8 cellular contexts compared by ENCODE assay signal in the genomic region with DNA sequence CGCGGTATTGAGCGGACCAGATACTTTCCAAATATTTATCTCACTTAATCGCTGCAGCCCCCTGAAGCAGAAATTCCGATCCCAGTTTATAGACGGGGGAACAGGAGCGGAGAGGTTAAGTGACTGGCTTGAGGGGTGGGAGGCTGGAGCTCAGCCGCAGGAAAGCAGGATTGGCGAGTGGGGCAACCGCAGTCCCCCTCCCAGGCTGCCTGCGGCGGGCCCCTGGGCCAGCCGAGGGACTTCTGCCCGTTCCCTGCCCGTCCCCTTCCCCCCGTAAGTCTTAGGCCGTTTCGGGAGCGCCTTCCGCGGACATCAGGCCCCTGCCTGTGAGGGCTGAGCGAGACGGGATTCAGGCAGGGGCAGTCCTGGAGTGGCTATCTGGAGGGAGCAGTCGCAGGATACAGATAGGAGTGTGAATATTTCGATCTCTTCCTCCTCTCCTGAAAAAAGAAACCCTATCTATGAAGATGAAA. TPM values are rescaled to one million over a fixed set of nuclear protein-coding genes. Genes with fewer than 3 reads are reported as not detected.
DNase-seq lines count a peak whose midpoint lies in the region; ATAC-seq and TF ChIP-seq lines count a peak whose summit lies in the region.

No MANE protein-coding gene starts in this region.

- no peak overlapping the region for H3K27ac ChIP-seq in suprapubic skin

- no peaks in the 10 kb centered on the region for H3K36me3 ChIP-seq in suprapubic skin

- no peak for TF ChIP-seq POLR2A in suprapubic skin (IDR thresholded peaks at IDR 0.05)

- no TSS peak for BruUV-seq in MCF 10A (replicated peaks; lab: Mats Ljungman, UMichigan)

- POLR2A ChIA-PET in MCF 10A (lab: Yijun Ruan, JAX): interaction anchor here (1.0 to 1.6 kb wide), 11 partner anchors 9 to 211 kb away, joined by 3 to 6 read pairs (median 4); a partner anchor contains a TSS

- no peak for TF ChIP-seq EP300 in suprapubic skin (IDR thresholded peaks at IDR 0.05)

- CTCF ChIA-PET in MCF 10A (lab: Yijun Ruan, JAX): interaction anchor here (0.7 to 2.0 kb wide), 5 partner anchors 13 to 67 kb away, joined by 3 to 9 read pairs (median 4); no protein-coding TSS in a partner anchor

- H3K36me3 Mint-ChIP-seq in MCF 10A (ENCODE audit: insufficient read depth, unreplicated experiment): peaks cover 6% of the 10 kb centered on the region

- H3K9me3 Mint-ChIP-seq in MCF 10A (ENCODE audit: unreplicated experiment): no peaks in the 10 kb centered on the region

- H3K27me3 Mint-ChIP-seq in MCF 10A (ENCODE audit: insufficient read depth, unreplicated experiment): no peaks in the 10 kb centered on the region

- intact Hi-C loops in MCF 10A (cut with micrococcal nuclease): loop anchor here (1.0 kb wide), 1 partner anchor 92 kb away; no protein-coding TSS in a partner anchor

- H3K9me3 ChIP-seq in suprapubic skin: no peaks in the 10 kb centered on the region

- H3K27me3 ChIP-seq in suprapubic skin: peaks cover 13% of the 10 kb centered on the region

- peak; percentile 22 for DNase-seq in DMS79 treated with DMSO at 0.1 percent for 48 hours (lab: John Stamatoyannopoulos, UW)
- DNase-seq in DMS79 (lab: John Stamatoyannopoulos, UW): no peak
- DNase-seq in NCI-H526 treated with DMSO at 0.1 percent for 48 hours (lab: John Stamatoyannopoulos, UW): peak; percentile 41
- peak; percentile 11 for DNase-seq in MCF 10A (ENCODE audit: unreplicated experiment)
- peak; percentile 22 for DNase-seq in kidney tubule cell (ENCODE audit: low spot score)
- DNase-seq in suprapubic skin (ENCODE audit: low spot score in 2 of 2): no peak
- no peak for DNase-seq in NCI-H774 (lab: John Stamatoyannopoulos, UW)

- TF ChIP-seq CTCF in MCF 10A (IDR thresholded peaks at IDR 0.05; ENCODE audit: unreplicated experiment) (no peak), suprapubic skin (IDR thresholded peaks at IDR 0.05) (no peak)

- peak overlapping the region; percentile 29 for H3K27ac Mint-ChIP-seq in MCF 10A (ENCODE audit: low read depth, unreplicated experiment)

- H3K4me1 Mint-ChIP-seq in MCF 10A (ENCODE audit: insufficient read depth, unreplicated experiment): peaks cover 26% of the 10 kb centered on the region

- peak overlapping the region; percentile 96 for H3K4me3 Mint-ChIP-seq in MCF 10A (ENCODE audit: unreplicated experiment)

- H3K4me3 ChIP-seq in suprapubic skin: peak overlapping the region; percentile 71

- WGBS in suprapubic skin: under 1% methylated on average over 20 of the region's 25 CpGs

- ATAC-seq in GM18517 (IDR thresholded peaks at IDR 0.05; ENCODE audit: unreplicated experiment): no peak

- H3K4me1 ChIP-seq in suprapubic skin: peaks cover 15% of the 10 kb centered on the region

RNA-seq across cellular contexts. Expression of a gene that starts 0.7 kb away (rescaled TPM):
- 6.3 and 18.3 TPM in 2 replicates for total RNA-seq in MCF 10A (2022)
- 1 to 10 TPM in 2 of 4 donors, under 1 TPM in 2; 0.23 to 1.6 (median 0.69) TPM for total RNA-seq in suprapubic skin

Comparison
In these comparisons a context has a peak if more than half of its experiments do, and no peak if none do; other contexts are left out.
1. DNase-seq: peak in DMS79 treated with DMSO at 0.1 percent for 48 hours (single experiment), NCI-H526 treated with DMSO at 0.1 percent for 48 hours (single experiment), MCF 10A (single experiment) and kidney tubule cell (single experiment); none in DMS79 (single experiment), suprapubic skin (0 of 2) and NCI-H774 (single experiment).